29 cellular contexts compared by ENCODE assay signal in the genomic region with DNA sequence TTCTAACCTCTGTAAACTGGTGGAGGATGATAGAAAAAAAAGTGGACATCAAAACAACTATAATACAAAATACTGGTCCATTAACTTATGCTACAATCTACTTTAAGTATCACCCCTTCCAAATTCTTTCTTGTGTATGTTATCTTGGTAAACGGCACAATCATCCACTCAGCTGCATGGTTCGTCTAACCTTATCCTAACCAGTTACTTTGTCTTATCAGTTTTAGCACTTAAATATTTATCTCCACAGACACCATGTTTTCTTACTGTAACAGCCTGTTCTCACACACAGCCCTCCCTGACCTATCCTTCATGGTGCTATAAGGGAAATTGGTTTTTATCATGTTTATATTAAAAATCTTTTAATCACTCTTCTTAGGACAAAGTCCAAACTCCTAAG.
"Had no signal": no experiment of that assay in that cellular context is flagged by ENCODE, and none has a peak within 500 bp of the region (broad histone marks: within the 10 kb centered on the region; RNA-seq: fewer than 3 reads in every experiment).

No MANE protein-coding gene starts in this region.

- H3K4me3 Mint-ChIP-seq: mesothelial cell of epicardium; naive thymus-derived CD4-positive, alpha-beta T cell; nephron; neural progenitor cell; stimulated activated naive B cell treated with anti-CD40 and anti-IgM and Interleukin-4, amounts not matched to agents 10 μg/mL and 1 μg/mL and 100 μg/mL, for 72 hours; stimulated activated naive CD8-positive, alpha-beta T cell treated with anti-CD3 and anti-CD28 coated beads, Interleukin-15, Interleukin-2, amounts not matched to agents 100 ng/mL and 50 ng/mL, for 24 hours had no signal

- H3K27ac ChIP-seq: esophagus squamous epithelium, heart right ventricle, left lung, neural progenitor cell, parathyroid adenoma, right lobe of liver, tibial nerve, upper lobe of left lung had no signal

- FAIRE-seq: endothelial cell of umbilical vein, islet of Langerhans, small intestine, urothelium cell line had no signal

- H3K27ac Mint-ChIP-seq: mesothelial cell of epicardium; naive thymus-derived CD4-positive, alpha-beta T cell; nephron; neural progenitor cell; progenitor cell of endocrine pancreas; stimulated activated naive B cell treated with anti-CD40 and anti-IgM and Interleukin-4, amounts not matched to agents 10 μg/mL and 1 μg/mL and 100 μg/mL, for 72 hours; stimulated activated naive CD8-positive, alpha-beta T cell treated with anti-CD3 and anti-CD28 coated beads, Interleukin-15, Interleukin-2, amounts not matched to agents 100 ng/mL and 50 ng/mL, for 24 hours had no signal

- H3K4me1 ChIP-seq: esophagus squamous epithelium, neural progenitor cell, parathyroid adenoma, right lobe of liver, tibial nerve had no signal

- H3K36me3 ChIP-seq: esophagus squamous epithelium, heart right ventricle, left lung, neural progenitor cell, right lobe of liver, thoracic aorta, tibial nerve, upper lobe of left lung had no signal

- H3K27me3 Mint-ChIP-seq: progenitor cell of endocrine pancreas; stimulated activated naive CD8-positive, alpha-beta T cell treated with anti-CD3 and anti-CD28 coated beads, Interleukin-15, Interleukin-2, amounts not matched to agents 100 ng/mL and 50 ng/mL, for 24 hours had no signal

- H3K9me3 Mint-ChIP-seq: mesothelial cell of epicardium; nephron; neural progenitor cell; stimulated activated naive B cell treated with anti-CD40 and anti-IgM and Interleukin-4, amounts not matched to agents 10 μg/mL and 1 μg/mL and 100 μg/mL, for 72 hours; stimulated activated naive CD8-positive, alpha-beta T cell treated with anti-CD3 and anti-CD28 coated beads, Interleukin-15, Interleukin-2, amounts not matched to agents 100 ng/mL and 50 ng/mL, for 24 hours had no signal

- H3K4me1 Mint-ChIP-seq: stimulated activated naive B cell treated with anti-CD40 and anti-IgM and Interleukin-4, amounts not matched to agents 10 μg/mL and 1 μg/mL and 100 μg/mL, for 72 hours had no signal

- H3K4me3 ChIP-seq: esophagus squamous epithelium, heart right ventricle, left lung, mucosa of descending colon, neural progenitor cell, right lobe of liver, thoracic aorta, tibial nerve, upper lobe of left lung had no signal

- H3K79me2 ChIP-seq: parathyroid adenoma had no signal

- H3K4me2 ChIP-seq: neural progenitor cell had no signal

- H2AFZ ChIP-seq: neural progenitor cell, parathyroid adenoma had no signal

- ATAC-seq: heart right ventricle; left cardiac atrium; mucosa of descending colon; naive thymus-derived CD4-positive, alpha-beta T cell; right lobe of liver; stimulated activated naive B cell treated with anti-CD40 and anti-IgM and Interleukin-4, amounts not matched to agents 10 μg/mL and 1 μg/mL and 100 μg/mL, for 72 hours had no signal

- DNase-seq: dermis blood vessel endothelial cell; effector memory CD4-positive, alpha-beta T cell; esophagus squamous epithelium; foreskin melanocyte; glutamatergic neuron; heart right ventricle; hippocampal formation; left cardiac atrium; left lung; mesenchymal stem cell; mucosa of descending colon; naive thymus-derived CD4-positive, alpha-beta T cell; right lobe of liver; small intestine; stimulated activated CD4-positive, alpha-beta T cell treated with anti-CD3 and anti-CD28 coated beads, Interleukin-15, amount 100 ng/mL, for 24 hours; stimulated activated CD4-positive, alpha-beta T cell treated with anti-CD3 and anti-CD28 coated beads, Interleukin-2, amount 100 ng/mL, for 48 hours; stimulated activated naive B cell treated with anti-CD40 and anti-IgM and Interleukin-4, amounts not matched to agents 10 μg/mL and 1 μg/mL and 100 μg/mL, for 72 hours; upper lobe of left lung had no signal

- H3K27me3 ChIP-seq: esophagus squamous epithelium, heart right ventricle, left lung, neural progenitor cell, right lobe of liver, tibial nerve, upper lobe of left lung had no signal

- H3K36me3 Mint-ChIP-seq: mesothelial cell of epicardium; naive thymus-derived CD4-positive, alpha-beta T cell; neural progenitor cell; stimulated activated naive B cell treated with anti-CD40 and anti-IgM and Interleukin-4, amounts not matched to agents 10 μg/mL and 1 μg/mL and 100 μg/mL, for 72 hours had no signal
